In genomic region chr1:147890177-147890790, GRCh38 we compare ENCODE assay signal across 9 cellular contexts. TPM values are rescaled to one million over a fixed set of nuclear protein-coding genes. Genes with fewer than 3 reads are reported as not detected.
DNase-seq lines count a peak whose midpoint lies in the region; ATAC-seq, FAIRE-seq and TF ChIP-seq lines count a peak whose summit lies in the region.
"Had no signal": no experiment of that assay in that cellular context is flagged by ENCODE, and none has a peak within 500 bp of the region (broad histone marks: within the 10 kb centered on the region; RNA-seq: fewer than 3 reads in every experiment).

No MANE protein-coding gene starts in this region.

- H3T11ph ChIP-seq in H9 (ENCODE audit: low read length): no peak overlapping the region

- CTCF ChIA-PET in activated CD4-positive, alpha-beta T cell treated with anti-CD3 and anti-CD28 coated beads, Interleukin-2, amount 10 ng/mL, durations not matched to agents 7 days and 5 days (lab: Charles Lee): interaction anchor here (1.0 kb wide), 1 partner anchor 399 kb away, joined by 4 read pairs; no protein-coding TSS in a partner anchor

- H4K5ac ChIP-seq in H9 (ENCODE audit: insufficient read length, low read depth, low read length): no peak overlapping the region
- no peak overlapping the region for H4K5ac ChIP-seq in mesendoderm (ENCODE audit: low read length)

- no peak overlapping the region for H2BK15ac ChIP-seq in H9 (ENCODE audit: low read depth, low read length)
- H2BK15ac ChIP-seq in mesendoderm (replicated peaks; ENCODE audit: low read depth): no peak overlapping the region

- H3K18ac ChIP-seq in H9 (ENCODE audit: insufficient read length, low read depth, low read length) (no peak overlapping the region), mesendoderm (ENCODE audit: low read length) (peak overlapping the region; percentile 94)

- peak overlapping the region in 1 of 3 experiments; percentile 5; a peak in 1 of 7 replicates for H3K27ac Mint-ChIP-seq in H9
- no peak overlapping the region for H3K27ac Mint-ChIP-seq in activated CD4-positive, alpha-beta T cell treated with anti-CD3 and anti-CD28 coated beads, Interleukin-2, amount 10 ng/mL, durations not matched to agents 7 days and 5 days
- no peak overlapping the region for H3K27ac Mint-ChIP-seq in stimulated activated effector memory CD8-positive, alpha-beta T cell treated with anti-CD3 and anti-CD28 coated beads, Interleukin-12 subunit alpha, Interleukin-12 subunit beta, amount 100 ng/mL, for 72 hours

- no peak overlapping the region for H3K4me3 Mint-ChIP-seq in H9
- H3K4me3 Mint-ChIP-seq in activated CD4-positive, alpha-beta T cell treated with anti-CD3 and anti-CD28 coated beads, Interleukin-2, amount 10 ng/mL, durations not matched to agents 7 days and 5 days: no peak overlapping the region
- H3K4me3 Mint-ChIP-seq in stimulated activated effector memory CD8-positive, alpha-beta T cell treated with anti-CD3 and anti-CD28 coated beads, Interleukin-12 subunit alpha, Interleukin-12 subunit beta, amount 100 ng/mL, for 72 hours: no peak overlapping the region

- no peak overlapping the region for H2BK12ac ChIP-seq in H9 (ENCODE audit: insufficient read length, low read depth, low read length)

- H3K4ac ChIP-seq in H9 (ENCODE audit: low read depth, low read length) (no peak overlapping the region), mesendoderm (ENCODE audit: low read depth, low read length) (no peak overlapping the region)

- TF ChIP-seq CTCF in D721Med (IDR thresholded peaks at IDR 0.05; ENCODE audit: insufficient read depth, missing control alignments): peak; percentile 98
- peak; percentile 97 for TF ChIP-seq CTCF in H9 (conservative IDR thresholded peaks at IDR 0.05)

- H3K4me1 Mint-ChIP-seq in H9: peaks cover 16 to 18% of the 10 kb centered on the region in 2 experiments
- H3K4me1 Mint-ChIP-seq in activated CD4-positive, alpha-beta T cell treated with anti-CD3 and anti-CD28 coated beads, Interleukin-2, amount 10 ng/mL, durations not matched to agents 7 days and 5 days: no peaks in the 10 kb centered on the region
- H3K4me1 Mint-ChIP-seq in stimulated activated effector memory CD8-positive, alpha-beta T cell treated with anti-CD3 and anti-CD28 coated beads, Interleukin-12 subunit alpha, Interleukin-12 subunit beta, amount 100 ng/mL, for 72 hours: no peaks in the 10 kb centered on the region

- H3K23ac ChIP-seq in H9 (ENCODE audit: insufficient read length, low read depth, low read length) (no peak overlapping the region), mesendoderm (ENCODE audit: low read length) (no peak overlapping the region)

- no peak overlapping the region for H2BK20ac ChIP-seq in H9 (ENCODE audit: low read depth, low read length, poor library complexity, severe bottlenecking)

- no peak overlapping the region for H4K8ac ChIP-seq in H9 (replicated peaks; ENCODE audit: insufficient read length, low read depth, low read length)
- H4K8ac ChIP-seq in mesendoderm (ENCODE audit: low read depth, low read length): no peak overlapping the region

- ATAC-seq in stimulated activated effector memory CD8-positive, alpha-beta T cell treated with anti-CD3 and anti-CD28 coated beads, Interleukin-12 subunit alpha, Interleukin-12 subunit beta, amount 100 ng/mL, for 72 hours: peak; percentile 86
- no peak for ATAC-seq in HG03457 (IDR thresholded peaks at IDR 0.05; ENCODE audit: unreplicated experiment)

- H3K79me2 ChIP-seq in H9 (ENCODE audit: insufficient read depth, low read length) (no peaks in the 10 kb centered on the region), mesendoderm (ENCODE audit: control insufficient read depth, insufficient read depth, low read length) (no peaks in the 10 kb centered on the region)

- DNase-seq in D721Med (ENCODE audit: insufficient read length, low spot score) (peak; percentile 44), H9 (peak; percentile 86), NCI-H510A (lab: John Stamatoyannopoulos, UW) (peak; percentile 29), mesendoderm (peak; percentile 89)
- peak; percentile 66 for DNase-seq in activated CD4-positive, alpha-beta T cell treated with anti-CD3 and anti-CD28 coated beads, Interleukin-2, amount 10 ng/mL, durations not matched to agents 7 days and 5 days
- peak; percentile 4 to 35 (median 18) for DNase-seq in effector memory CD4-positive, alpha-beta T cell
- peak; percentile 51 to 73 for DNase-seq in stimulated activated effector memory CD8-positive, alpha-beta T cell treated with anti-CD3 and anti-CD28 coated beads, Interleukin-12 subunit alpha, Interleukin-12 subunit beta, amount 100 ng/mL, for 72 hours (ENCODE audit: low spot score in 2 of 2)

- no peaks in the 10 kb centered on the region for H3K36me3 ChIP-seq in effector memory CD4-positive, alpha-beta T cell (ENCODE audit: control insufficient read depth, insufficient read depth, low read length)
- H3K36me3 ChIP-seq in mesendoderm (ENCODE audit: control insufficient read depth, insufficient read depth, low read length): no peaks in the 10 kb centered on the region

- no peak overlapping the region for H3K4me2 ChIP-seq in H9 (ENCODE audit: insufficient read depth, insufficient read length, low read length)
- no peak overlapping the region for H3K4me2 ChIP-seq in mesendoderm (ENCODE audit: low read length)

- H2AK5ac ChIP-seq in H9 (ENCODE audit: insufficient read length, low read length) (no peak overlapping the region), mesendoderm (ENCODE audit: low read length) (no peak overlapping the region)

- no peaks in the 10 kb centered on the region for H4K20me1 ChIP-seq in H9 (ENCODE audit: control insufficient read depth, insufficient read depth, insufficient read length)

- no peak overlapping the region for H4K91ac ChIP-seq in H9 (ENCODE audit: insufficient read length, low read depth, low read length)

- WGBS in H9 (ENCODE audit: extremely low coverage, insufficient read length, low lambda C conversion rate): no CpG with 5 or more reads among the region's 12 CpGs
- no CpG with 5 or more reads among the region's 12 CpGs for WGBS in mesendoderm (ENCODE audit: extremely low coverage, insufficient coverage, low lambda C conversion rate)

- H3K9ac ChIP-seq in H9 (ENCODE audit: extremely low read depth, insufficient read length, low read length) (no peak overlapping the region), mesendoderm (ENCODE audit: low read length) (no peak overlapping the region)

- H2AFZ ChIP-seq in H9 (ENCODE audit: low read length): no peak overlapping the region

- no peak overlapping the region for H3K4me3 ChIP-seq in effector memory CD4-positive, alpha-beta T cell (ENCODE audit: insufficient read depth, low read depth, low read length, poor library complexity, severe bottlenecking)
- no peak overlapping the region for H3K4me3 ChIP-seq in mesendoderm (ENCODE audit: low read length)

- H3K27ac ChIP-seq in H9 (ENCODE audit: insufficient read length, low read depth, low read length): no peak overlapping the region
- H3K27ac ChIP-seq in effector memory CD4-positive, alpha-beta T cell (ENCODE audit: insufficient read depth, low read length, poor library complexity, severe bottlenecking): no peak overlapping the region
- H3K27ac ChIP-seq in mesendoderm (ENCODE audit: low read depth, low read length): no peak overlapping the region

- H2BK5ac ChIP-seq in H9 (ENCODE audit: insufficient read length, low read length): no peak overlapping the region
- no peak overlapping the region for H2BK5ac ChIP-seq in mesendoderm (ENCODE audit: low read length)

- H3K79me1 ChIP-seq in H9 (ENCODE audit: insufficient read depth, low read depth, low read length, poor library complexity, severe bottlenecking) (no peaks in the 10 kb centered on the region), mesendoderm (ENCODE audit: low read length) (no peaks in the 10 kb centered on the region)

- POLR2A ChIA-PET in activated CD4-positive, alpha-beta T cell treated with anti-CD3 and anti-CD28 coated beads, Interleukin-2, amount 10 ng/mL, durations not matched to agents 7 days and 5 days (lab: Charles Lee): no interaction called here

- no peaks in the 10 kb centered on the region for H3K23me2 ChIP-seq in H9 (ENCODE audit: insufficient read length, low read depth, low read length, poor library complexity, severe bottlenecking)

- H3K27me3 ChIP-seq in H9 (ENCODE audit: insufficient read depth, low read length): no peaks in the 10 kb centered on the region
- no peaks in the 10 kb centered on the region for H3K27me3 ChIP-seq in effector memory CD4-positive, alpha-beta T cell (replicated peaks; ENCODE audit: control insufficient read depth, insufficient read depth, low read length, poor library complexity, severe bottlenecking)
- H3K27me3 ChIP-seq in mesendoderm (ENCODE audit: insufficient read depth, low read length, poor library complexity): no peaks in the 10 kb centered on the region

- H2BK120ac ChIP-seq in H9 (ENCODE audit: low read depth, low read length, poor library complexity, severe bottlenecking): no peak overlapping the region
- H2BK120ac ChIP-seq in mesendoderm (ENCODE audit: low read depth, low read length): peak overlapping the region; percentile 94

- H3K36me3 Mint-ChIP-seq in H9 (ENCODE audit: insufficient read depth in 1 of 3, low read depth in 3 of 3): no peaks in the 10 kb centered on the region
- no peaks in the 10 kb centered on the region for H3K36me3 Mint-ChIP-seq in activated CD4-positive, alpha-beta T cell treated with anti-CD3 and anti-CD28 coated beads, Interleukin-2, amount 10 ng/mL, durations not matched to agents 7 days and 5 days (ENCODE audit: low read depth)
- H3K36me3 Mint-ChIP-seq in stimulated activated effector memory CD8-positive, alpha-beta T cell treated with anti-CD3 and anti-CD28 coated beads, Interleukin-12 subunit alpha, Interleukin-12 subunit beta, amount 100 ng/mL, for 72 hours: no peaks in the 10 kb centered on the region

- H3K9me3 ChIP-seq in H9 (ENCODE audit: control insufficient read depth, low read depth, low read length): no peaks in the 10 kb centered on the region
- no peaks in the 10 kb centered on the region for H3K9me3 ChIP-seq in effector memory CD4-positive, alpha-beta T cell (ENCODE audit: control insufficient read depth, low read length)

- no peak overlapping the region for H3K56ac ChIP-seq in H9 (ENCODE audit: insufficient read length, low read depth, low read length)
- H3K56ac ChIP-seq in mesendoderm (ENCODE audit: low read length): peak overlapping the region; percentile 79

- H3K14ac ChIP-seq in H9 (ENCODE audit: insufficient read depth, low read length): no peak overlapping the region

- H3K27me3 Mint-ChIP-seq in H9 (ENCODE audit: low read depth): no peaks in the 10 kb centered on the region
- H3K27me3 Mint-ChIP-seq in activated CD4-positive, alpha-beta T cell treated with anti-CD3 and anti-CD28 coated beads, Interleukin-2, amount 10 ng/mL, durations not matched to agents 7 days and 5 days: no peaks in the 10 kb centered on the region

- H3K4me1 ChIP-seq in H9 (ENCODE audit: insufficient read depth, low read length) (no peaks in the 10 kb centered on the region), mesendoderm (ENCODE audit: control insufficient read depth, low read depth, low read length) (no peaks in the 10 kb centered on the region)
- no peaks in the 10 kb centered on the region for H3K4me1 ChIP-seq in effector memory CD4-positive, alpha-beta T cell (ENCODE audit: control insufficient read depth, insufficient read depth, low read length, poor library complexity, severe bottlenecking)

- no peaks in the 10 kb centered on the region for H3K9me3 Mint-ChIP-seq in H9
- H3K9me3 Mint-ChIP-seq in activated CD4-positive, alpha-beta T cell treated with anti-CD3 and anti-CD28 coated beads, Interleukin-2, amount 10 ng/mL, durations not matched to agents 7 days and 5 days: no peaks in the 10 kb centered on the region
- no peaks in the 10 kb centered on the region for H3K9me3 Mint-ChIP-seq in stimulated activated effector memory CD8-positive, alpha-beta T cell treated with anti-CD3 and anti-CD28 coated beads, Interleukin-12 subunit alpha, Interleukin-12 subunit beta, amount 100 ng/mL, for 72 hours

- peak; percentile 44 for FAIRE-seq in D721Med (lab: Jason Lieb, UNC)

RNA-seq across cellular contexts. Expression of gene GJA8, which starts 12.3 kb away (rescaled TPM):
- total RNA-seq in H9 (2021): not detected in 2 replicates
- total RNA-seq in activated CD4-positive, alpha-beta T cell treated with anti-CD3 and anti-CD28 coated beads, Interleukin-2, amount 10 ng/mL, durations not matched to agents 7 days and 5 days: not detected
- not detected for polyA plus RNA-seq in mesendoderm (2013, experiment 1 of 2)
- not detected for polyA plus RNA-seq in mesendoderm (2013, experiment 2 of 2)
- total RNA-seq: T-helper 1 cell treated with Interleukin-12 subunit alpha and Interleukin-12 subunit beta and Interleukin-4 antibody, amounts not matched to agents 30 ng/mL and 1 ng/mL, for 36 hours had no signal

RNA-seq across cellular contexts. Expression of gene GPR89B, which starts 37.9 kb away (rescaled TPM):
- total RNA-seq in H9 (2021): 15.1 and 15.4 TPM in 2 replicates
- 10 to 100 TPM; 23.2 to 25.8 TPM for total RNA-seq in activated CD4-positive, alpha-beta T cell treated with anti-CD3 and anti-CD28 coated beads, Interleukin-2, amount 10 ng/mL, durations not matched to agents 7 days and 5 days
- polyA plus RNA-seq in mesendoderm (2013, experiment 1 of 2): 17.6 TPM
- polyA plus RNA-seq in mesendoderm (2013, experiment 2 of 2): 16.5 TPM

Comparison
In these comparisons a context has a peak if more than half of its experiments do, and no peak if none do; other contexts are left out.
1. DNase-seq: peak in every context shown above with its lines; median percentile 89 in mesendoderm; 86 in H9; 66 in activated CD4-positive, alpha-beta T cell treated with anti-CD3 and anti-CD28 coated beads, Interleukin-2, amount 10 ng/mL, durations not matched to agents 7 days and 5 days; 62 in stimulated activated effector memory CD8-positive, alpha-beta T cell treated with anti-CD3 and anti-CD28 coated beads, Interleukin-12 subunit alpha, Interleukin-12 subunit beta, amount 100 ng/mL, for 72 hours; 44 in D721Med; 29 in NCI-H510A; 18 in effector memory CD4-positive, alpha-beta T cell.